ENCODE assay signal across 2 cellular contexts in the genomic region with DNA sequence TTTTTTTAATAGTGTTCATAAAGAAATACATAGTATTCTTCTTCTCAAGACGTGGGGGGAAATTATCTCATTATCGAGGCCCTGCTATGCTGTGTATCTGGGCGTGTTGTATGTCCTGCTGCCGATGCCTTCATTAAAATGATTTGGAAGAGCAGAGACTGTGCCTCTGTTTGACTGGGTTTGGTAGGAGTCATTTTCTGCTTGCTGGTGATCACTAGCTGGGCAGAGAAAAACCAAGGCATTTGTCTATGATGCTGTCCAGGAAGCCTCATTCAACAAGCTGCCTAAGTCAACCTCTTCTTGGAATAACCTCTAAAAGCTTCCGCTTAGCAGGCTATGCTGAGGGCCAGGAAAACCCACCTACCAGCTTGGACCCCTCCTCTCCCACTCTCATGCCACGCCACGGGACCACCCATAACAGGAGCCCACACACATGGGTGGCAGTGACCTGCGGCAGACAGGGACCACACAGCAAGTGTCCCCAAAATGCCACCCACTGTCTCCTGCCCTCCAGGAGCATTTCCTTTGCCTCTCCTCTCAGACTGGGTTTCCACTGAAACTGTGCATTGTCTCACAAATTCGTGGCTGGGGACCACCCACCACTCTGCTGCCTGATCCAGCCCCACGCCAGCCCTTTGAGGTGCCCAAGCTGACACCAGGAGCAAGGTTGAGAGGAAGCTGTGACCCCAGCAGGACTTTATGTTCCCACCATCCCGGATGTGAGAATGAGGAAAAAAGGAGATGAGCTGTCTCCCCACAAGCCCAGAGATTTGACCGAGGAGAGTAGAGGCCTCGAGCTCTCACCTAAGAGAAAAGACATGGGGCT.
TF ChIP-seq lines count a peak whose summit lies in the region.

No MANE protein-coding gene starts in this region.

TF ChIP-seq in HepG2, 621 proteins besides CTCF, POLR2A, EP300 and RAD21:
- TF ChIP-seq, protein P1, sequence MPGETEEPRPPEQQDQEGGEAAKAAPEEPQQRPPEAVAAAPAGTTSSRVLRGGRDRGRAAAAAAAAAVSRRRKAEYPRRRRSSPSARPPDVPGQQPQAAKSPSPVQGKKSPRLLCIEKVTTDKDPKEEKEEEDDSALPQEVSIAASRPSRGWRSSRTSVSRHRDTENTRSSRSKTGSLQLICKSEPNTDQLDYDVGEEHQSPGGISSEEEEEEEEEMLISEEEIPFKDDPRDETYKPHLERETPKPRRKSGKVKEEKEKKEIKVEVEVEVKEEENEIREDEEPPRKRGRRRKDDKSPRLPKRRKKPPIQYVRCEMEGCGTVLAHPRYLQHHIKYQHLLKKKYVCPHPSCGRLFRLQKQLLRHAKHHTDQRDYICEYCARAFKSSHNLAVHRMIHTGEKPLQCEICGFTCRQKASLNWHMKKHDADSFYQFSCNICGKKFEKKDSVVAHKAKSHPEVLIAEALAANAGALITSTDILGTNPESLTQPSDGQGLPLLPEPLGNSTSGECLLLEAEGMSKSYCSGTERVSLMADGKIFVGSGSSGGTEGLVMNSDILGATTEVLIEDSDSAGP (CRISPR knock-in tag; IDR thresholded peaks at IDR 0.05; ENCODE audit: borderline replicate concordance), result 0 out of 2 replicates have a peak, but pooled peaks have one; percentile 22
- TF ChIP-seq SNAI1 (CRISPR knock-in tag; IDR thresholded peaks at IDR 0.05; ENCODE audit: borderline replicate concordance) (no peak), ZNF468 (CRISPR knock-in tag; IDR thresholded peaks at IDR 0.05) (0 out of 2 replicates have a peak, but pooled peaks have one; percentile 42), STAG1 (CRISPR knock-in tag; IDR thresholded peaks at IDR 0.05) (no peak), ZNF562 (CRISPR knock-in tag; IDR thresholded peaks at IDR 0.05; ENCODE audit: borderline replicate concordance) (no peak)

TF ChIP-seq in SK-N-SH treated with all-trans-retinoic acid at 6 μM for 48 hours, 23 proteins besides CTCF, POLR2A, EP300 and RAD21:
- TF ChIP-seq SNAI2 (CRISPR knock-in tag; IDR thresholded peaks at IDR 0.05), result no peak
- TF ChIP-seq CREB5 (CRISPR knock-in tag; IDR thresholded peaks at IDR 0.05; ENCODE audit: low read depth), result no peak
- TF ChIP-seq ZNF70 (CRISPR knock-in tag; IDR thresholded peaks at IDR 0.05), result no peak
- no peak for TF ChIP-seq TCF4 (CRISPR knock-in tag; IDR thresholded peaks at IDR 0.05; ENCODE audit: borderline replicate concordance)
- no peak for TF ChIP-seq ZNF8 (CRISPR knock-in tag; IDR thresholded peaks at IDR 0.05)
- TF ChIP-seq ARNTL (CRISPR knock-in tag; IDR thresholded peaks at IDR 0.05; ENCODE audit: borderline replicate concordance, low read depth), result no peak
